Comparison of ENCODE assay signal across 14 cellular contexts in the genomic region with DNA sequence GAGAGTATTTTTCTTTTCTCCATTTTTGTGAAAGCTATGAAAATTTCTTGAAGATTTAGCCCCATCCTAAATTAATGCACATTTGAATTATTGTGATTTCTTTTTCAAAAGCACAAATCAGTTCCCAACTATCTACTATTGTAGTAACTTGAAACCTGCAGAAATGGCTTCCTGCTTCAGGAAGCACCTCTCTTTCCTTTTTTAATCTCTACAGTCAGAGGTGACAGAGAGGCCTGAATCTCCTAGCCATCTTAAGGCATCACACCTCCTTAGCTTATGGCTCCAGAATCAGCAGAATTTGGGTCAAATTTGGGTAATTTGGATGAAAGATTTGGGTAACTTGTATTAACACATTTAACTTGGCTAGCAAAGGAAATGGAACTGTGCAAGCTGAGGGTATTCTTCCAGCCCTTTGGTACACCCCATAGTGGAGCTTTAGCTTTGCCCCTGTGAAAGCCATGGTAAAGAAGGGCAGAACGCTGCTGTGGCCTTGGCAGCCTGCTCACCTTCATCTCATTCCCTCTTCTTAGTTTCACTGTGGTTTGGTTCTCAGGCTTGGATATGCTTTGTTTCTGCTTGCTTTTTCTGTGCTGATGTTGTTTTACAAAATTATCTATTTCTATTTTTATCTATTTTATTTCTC.
"Had no signal": no experiment of that assay in that cellular context is flagged by ENCODE, and none has a peak within 500 bp of the region (broad histone marks: within the 10 kb centered on the region; RNA-seq: fewer than 3 reads in every experiment).

No MANE protein-coding gene starts in this region.

- ATAC-seq: activated CD4-positive, alpha-beta T cell treated with anti-CD3 and anti-CD28 coated beads for 36 hours; activated naive CD8-positive, alpha-beta T cell treated with anti-CD3 and anti-CD28 coated beads, Interleukin-2, amount 50 U/mL, for 24 hours had no signal

- H3K4me3 ChIP-seq: ascending aorta, ovary had no signal

- H3K9me3 ChIP-seq: ascending aorta, ovary had no signal

- H3K4me3 Mint-ChIP-seq: activated CD4-positive, alpha-beta memory T cell treated with anti-CD3 and anti-CD28 coated beads, Interleukin-2, amount 10 ng/mL, durations not matched to agents 7 days and 5 days; activated CD4-positive, alpha-beta T cell treated with anti-CD3 and anti-CD28 coated beads for 36 hours; activated naive CD8-positive, alpha-beta T cell treated with anti-CD3 and anti-CD28 coated beads, Interleukin-2, amount 50 U/mL, for 24 hours; nephron progenitor cell; type B pancreatic cell had no signal

- H3K36me3 ChIP-seq: ascending aorta, ovary had no signal

- H3K27ac Mint-ChIP-seq: activated CD4-positive, alpha-beta memory T cell treated with anti-CD3 and anti-CD28 coated beads, Interleukin-2, amount 10 ng/mL, durations not matched to agents 7 days and 5 days; activated CD4-positive, alpha-beta T cell treated with anti-CD3 and anti-CD28 coated beads for 36 hours; activated naive CD8-positive, alpha-beta T cell treated with anti-CD3 and anti-CD28 coated beads, Interleukin-2, amount 50 U/mL, for 24 hours; nephron progenitor cell had no signal

- H3K27ac ChIP-seq: ascending aorta, epithelial cell of prostate, ovary had no signal

- H3K27me3 ChIP-seq: ascending aorta, ovary had no signal

- H3K4me1 ChIP-seq: ascending aorta had no signal

- DNase-seq: activated CD4-positive, alpha-beta memory T cell treated with anti-CD3 and anti-CD28 coated beads, Interleukin-2, amount 10 ng/mL, durations not matched to agents 7 days and 5 days; activated CD4-positive, alpha-beta T cell treated with anti-CD3 and anti-CD28 coated beads for 36 hours; activated CD8-positive, alpha-beta memory T cell treated with anti-CD3 and anti-CD28 coated beads, Interleukin-2, amount 50 U/mL, for 4 hours; activated naive CD4-positive, alpha-beta T cell treated with Interleukin-2 at 50 U/mL for 16 hours; activated naive CD8-positive, alpha-beta T cell treated with anti-CD3 and anti-CD28 coated beads, Interleukin-2, amount 50 U/mL, for 24 hours; hippocampal formation; left colon; nephron progenitor cell; ovary; stimulated activated CD4-positive, alpha-beta T cell treated with anti-CD3 and anti-CD28 coated beads, Interleukin-2, amount 100 ng/mL, for 48 hours; stimulated activated naive CD4-positive, alpha-beta T cell treated with Interleukin-2 at 50 U/mL for 16 hours had no signal

- H3K9me3 Mint-ChIP-seq: activated CD4-positive, alpha-beta memory T cell treated with anti-CD3 and anti-CD28 coated beads, Interleukin-2, amount 10 ng/mL, durations not matched to agents 7 days and 5 days; nephron progenitor cell; type B pancreatic cell had no signal

- H3K27me3 Mint-ChIP-seq: activated CD4-positive, alpha-beta T cell treated with anti-CD3 and anti-CD28 coated beads for 36 hours; activated naive CD8-positive, alpha-beta T cell treated with anti-CD3 and anti-CD28 coated beads, Interleukin-2, amount 50 U/mL, for 24 hours; type B pancreatic cell had no signal
